Comparison of ENCODE assay signal across 8 cellular contexts in the genomic region with DNA sequence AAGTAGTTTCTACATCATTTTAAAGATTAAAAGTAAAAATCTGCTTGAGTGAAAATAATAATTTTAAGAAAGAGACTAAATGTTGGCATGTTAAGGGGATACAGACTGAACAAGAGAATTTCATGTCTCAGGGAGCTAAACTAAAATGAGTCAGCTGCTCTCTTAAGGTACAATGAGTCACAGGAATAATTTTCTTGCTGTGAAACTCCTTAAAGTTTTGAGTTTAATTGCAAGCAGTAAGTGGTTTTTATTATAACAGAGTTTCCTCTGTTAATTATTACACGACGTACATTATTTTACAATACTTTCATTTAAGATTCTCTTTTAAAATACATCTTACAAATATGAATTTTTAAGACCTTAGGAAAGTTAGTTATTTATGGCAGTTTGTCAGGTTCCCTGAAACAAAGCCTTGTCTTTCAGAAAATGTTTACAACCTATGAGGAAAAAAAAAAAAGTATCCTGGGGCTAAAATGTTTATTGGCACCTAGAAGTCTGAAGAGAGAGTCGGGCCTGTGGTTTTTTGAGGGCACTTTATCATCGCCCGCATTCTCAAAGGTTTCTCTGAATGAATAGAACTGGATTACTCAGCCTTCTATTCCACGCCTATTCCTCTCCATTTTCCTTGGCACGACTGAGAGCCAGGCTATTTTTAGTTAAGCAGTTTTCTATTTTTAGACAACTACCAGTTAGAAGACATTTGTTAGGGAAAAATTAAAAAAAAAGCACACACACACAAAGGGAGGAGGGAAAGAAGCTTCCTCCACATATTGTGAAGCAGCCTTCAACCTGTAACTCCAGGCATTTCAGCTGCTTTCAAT.
DNase-seq lines count a peak whose midpoint lies in the region; ATAC-seq, FAIRE-seq and TF ChIP-seq lines count a peak whose summit lies in the region.

No MANE protein-coding gene starts in this region.

- TF ChIP-seq CTCF in RWPE2 (IDR thresholded peaks at IDR 0.05; ENCODE audit: poor library complexity, severe bottlenecking) (no peak), fibroblast of pulmonary artery (IDR thresholded peaks at IDR 0.05; ENCODE audit: low read length, missing control alignments) (no peak)

- peaks cover 22% of the 10 kb centered on the region for H3K4me1 ChIP-seq in RWPE2 (ENCODE audit: insufficient read depth, poor library complexity, severe bottlenecking)

- no peak overlapping the region for H3K27ac Mint-ChIP-seq in effector memory CD8-positive, alpha-beta T cell

- no peaks in the 10 kb centered on the region for H3K36me3 Mint-ChIP-seq in effector memory CD8-positive, alpha-beta T cell (ENCODE audit: insufficient read depth)

- FAIRE-seq in GM19239 (lab: Jason Lieb, UNC): peak; percentile 86

- no peak overlapping the region for H3K4me3 Mint-ChIP-seq in effector memory CD8-positive, alpha-beta T cell

- no peaks in the 10 kb centered on the region for H3K36me3 ChIP-seq in RWPE2 (ENCODE audit: low read depth)

- H3K9me3 Mint-ChIP-seq in effector memory CD8-positive, alpha-beta T cell: no peaks in the 10 kb centered on the region

- no peaks in the 10 kb centered on the region for H3K27me3 ChIP-seq in RWPE2 (ENCODE audit: insufficient read depth, poor library complexity, severe bottlenecking)

- DNase-seq in Ammon's horn (ENCODE audit: low spot score) (peak; percentile 52), GM19239 (ENCODE audit: insufficient read length, low spot score) (no peak), RWPE2 (ENCODE audit: low spot score) (no peak), fibroblast of pulmonary artery (ENCODE audit: low read depth) (peak; percentile 94), non-pigmented ciliary epithelial cell (ENCODE audit: low read depth) (peak; percentile 85), SIG-M5 treated with dmso at 0.1 percent for 504 hours (lab: John Stamatoyannopoulos, UW; ENCODE audit: unreplicated experiment) (no peak)
- DNase-seq in effector memory CD8-positive, alpha-beta T cell: no peak

- no peak overlapping the region for H3K4me3 ChIP-seq in RWPE2 (ENCODE audit: severe bottlenecking)
- H3K4me3 ChIP-seq in fibroblast of pulmonary artery (replicated peaks; ENCODE audit: low read depth, low read length): peak overlapping the region; percentile 37

- H3K4me1 Mint-ChIP-seq in effector memory CD8-positive, alpha-beta T cell (ENCODE audit: low read depth in 2 of 2): no peaks in the 10 kb centered on the region

- H3K9me3 ChIP-seq in RWPE2 (ENCODE audit: severe bottlenecking): no peaks in the 10 kb centered on the region

- peak; percentile 44 for ATAC-seq in HG03439 (IDR thresholded peaks at IDR 0.05; ENCODE audit: unreplicated experiment)
- ATAC-seq in RWPE2 (ENCODE audit: low read depth): peak; percentile 96
- ATAC-seq in effector memory CD8-positive, alpha-beta T cell (replicated peaks): no peak

- H3K27me3 Mint-ChIP-seq in effector memory CD8-positive, alpha-beta T cell: no peaks in the 10 kb centered on the region

- H3K27ac ChIP-seq in RWPE2 (ENCODE audit: poor library complexity, severe bottlenecking): peak overlapping the region; percentile 62

Comparison
In these comparisons a context has a peak if more than half of its experiments do, and no peak if none do; other contexts are left out.
1. DNase-seq: peak in Ammon's horn (single experiment), fibroblast of pulmonary artery (single experiment) and non-pigmented ciliary epithelial cell (single experiment); none in GM19239 (single experiment), RWPE2 (single experiment), SIG-M5 treated with dmso at 0.1 percent for 504 hours (single experiment) and effector memory CD8-positive, alpha-beta T cell (0 of 3).